9 cellular contexts compared by ENCODE assay signal in the genomic region with DNA sequence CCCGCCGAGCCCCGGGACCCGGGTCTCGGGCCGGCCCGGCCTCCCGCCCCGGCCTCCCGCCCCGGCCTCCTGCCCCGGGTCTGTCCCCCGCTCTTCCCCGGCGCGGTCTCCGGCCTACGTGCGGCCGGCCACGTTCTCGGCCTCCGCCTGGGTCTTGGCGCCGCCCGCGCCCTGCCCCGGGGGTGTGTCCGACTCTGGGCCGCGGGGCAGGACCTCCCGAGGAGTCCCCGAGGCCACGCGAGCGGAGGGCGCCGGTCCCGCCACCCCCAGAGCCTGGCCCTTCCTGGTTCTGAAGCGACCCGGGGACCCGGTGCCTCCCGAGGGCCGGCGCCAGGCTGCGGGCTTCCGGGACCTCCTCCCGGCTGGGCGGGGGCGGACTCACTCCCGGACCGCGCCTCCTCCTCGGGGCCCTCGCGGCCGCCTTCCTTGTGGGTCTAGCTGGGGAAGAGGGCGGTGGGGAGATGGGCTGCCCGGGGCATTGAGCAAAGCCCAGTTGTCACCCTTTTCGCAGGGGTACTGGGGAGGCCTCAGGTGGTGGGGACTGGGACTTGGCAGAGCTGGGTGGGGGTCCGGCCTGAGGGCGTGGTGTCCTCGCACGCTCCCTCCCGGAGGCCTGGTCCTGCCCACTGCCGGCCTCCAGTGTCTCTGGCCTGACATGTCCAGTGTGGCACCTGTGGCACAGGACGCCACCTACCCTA. TPM values are rescaled to one million over a fixed set of nuclear protein-coding genes. Genes with fewer than 3 reads are reported as not detected.
DNase-seq lines count a peak whose midpoint lies in the region; ATAC-seq, FAIRE-seq and TF ChIP-seq lines count a peak whose summit lies in the region.
"Had no signal": no experiment of that assay in that cellular context is flagged by ENCODE, and none has a peak within 500 bp of the region (broad histone marks: within the 10 kb centered on the region; RNA-seq: fewer than 3 reads in every experiment).

No MANE protein-coding gene starts in this region.

- no peak for TF ChIP-seq POLR2A in H54 (IDR thresholded peaks at IDR 0.05; ENCODE audit: low read depth, low read length)

- no peak for TF ChIP-seq CTCF in MM.1S (IDR thresholded peaks at IDR 0.05; ENCODE audit: low read length)

- peaks cover 9% of the 10 kb centered on the region for H3K27me3 ChIP-seq in MM.1S (replicated peaks; ENCODE audit: insufficient read depth, low read length)

- H3K36me3 ChIP-seq in MM.1S (replicated peaks; ENCODE audit: insufficient read depth, low read length) = no peaks in the 10 kb centered on the region

- H3F3A ChIP-seq in MM.1S (ENCODE audit: insufficient read depth, low read length) = peaks cover 19% of the 10 kb centered on the region

- H4K20me1 ChIP-seq in MM.1S (ENCODE audit: insufficient read depth, low read length) = 0 out of 2 replicates have a peak, but pooled peaks cover 4% of the 10 kb centered on the region

- peak overlapping the region; percentile 26; the same call in 1 of the 2 replicates for H3K27ac ChIP-seq in MM.1S (ENCODE audit: low read length)

- peak overlapping the region; percentile 33; the same call in 1 of the 2 replicates for H2AFZ ChIP-seq in MM.1S (ENCODE audit: low read length)

- H3K9ac ChIP-seq in MM.1S (ENCODE audit: low read length) = peak overlapping the region; percentile 78

- H3K4me3 ChIP-seq in MM.1S (ENCODE audit: low read length) = peak overlapping the region; percentile 78

- no peaks in the 10 kb centered on the region for H3K9me2 ChIP-seq in MM.1S (replicated peaks; ENCODE audit: insufficient read depth, low read length)

- no peaks in the 10 kb centered on the region for H3K9me3 ChIP-seq in MM.1S (replicated peaks; ENCODE audit: insufficient read depth, low read length)

- peaks cover 50% of the 10 kb centered on the region for H3K79me2 ChIP-seq in MM.1S (ENCODE audit: low read length)

- H3K4me2 ChIP-seq in MM.1S (ENCODE audit: low read depth, low read length) = peak overlapping the region; percentile 94

- ATAC-seq in activated CD4-positive, CD25-positive, alpha-beta regulatory T cell treated with anti-CD3 and anti-CD28 coated beads, Interleukin-2, amount 50 U/mL, for 24 hours = peak; percentile 48 to 57

- peaks cover 19% of the 10 kb centered on the region for H3K4me1 ChIP-seq in MM.1S (ENCODE audit: low read length)

- FAIRE-seq in H54 (lab: Jason Lieb, UNC) = no peak
- FAIRE-seq: islet of Langerhans had no signal

- DNase-seq in EL = peak; percentile 67
- peak; percentile 97 for DNase-seq in H54 (ENCODE audit: insufficient read length, low spot score)
- DNase-seq in MM.1S = peak; percentile 80
- peak; percentile 49 for DNase-seq in cerebellum (ENCODE audit: low spot score)
- peak; percentile 72 for DNase-seq in kidney tubule cell (ENCODE audit: low spot score)
- DNase-seq in stimulated activated CD4-positive, alpha-beta T cell treated with anti-CD3 and anti-CD28 coated beads, Interleukin-1b, Interleukin-23, amount 100 ng/mL, for 24 hours (ENCODE audit: low read depth in 4 of 4, low spot score in 1 of 4) = peak; percentile 23 to 68 (median 34)
- DNase-seq in inferior parietal cortex (ENCODE audit: extremely low spot score) = no peak

RNA-seq across cellular contexts. Expression of a gene that starts 0.6 kb away (rescaled TPM):
- total RNA-seq in cerebellum = 77.6 TPM

RNA-seq across cellular contexts. Expression of a gene that starts 14.7 kb away (rescaled TPM):
- 0.09 TPM for total RNA-seq in cerebellum

RNA-seq across cellular contexts. Expression of a gene that starts 38.7 kb away (rescaled TPM):
- total RNA-seq in cerebellum = not detected

RNA-seq across cellular contexts. Expression of a gene that starts 38.8 kb away (rescaled TPM):
- total RNA-seq in cerebellum = 9.3 TPM

RNA-seq across cellular contexts. Expression of a gene that starts 53.0 kb away (rescaled TPM):
- 4.0 TPM for total RNA-seq in cerebellum
